Comparison of ENCODE assay signal across 11 cellular contexts in genomic region chr2:217737127-217737526, GRCh38.
"Had no signal": no experiment of that assay in that cellular context is flagged by ENCODE, and none has a peak within 500 bp of the region (broad histone marks: within the 10 kb centered on the region; RNA-seq: fewer than 3 reads in every experiment).

No MANE protein-coding gene starts in this region.

- H3K27me3 ChIP-seq: breast epithelium, ovary, upper lobe of left lung had no signal

- H3K4me1 ChIP-seq: breast epithelium had no signal

- DNase-seq: activated CD4-positive, alpha-beta memory T cell treated with anti-CD3 and anti-CD28 coated beads for 36 hours; activated CD4-positive, alpha-beta T cell treated with anti-CD3 and anti-CD28 coated beads for 1 hour; activated effector memory CD4-positive, alpha-beta T cell treated with anti-CD3 and anti-CD28 coated beads, Interleukin-2, amount 50 U/mL, for 16 hours; activated T-cell treated with anti-CD3 and anti-CD28 coated beads, Interleukin-2, amount 50 U/mL, for 4 hours; erythroblast; hippocampal formation; ovary; substantia nigra; upper lobe of left lung had no signal

- H3K4me3 ChIP-seq: breast epithelium, ovary, smooth muscle cell, upper lobe of left lung had no signal

- H3K4me2 ChIP-seq: smooth muscle cell had no signal

- H3K36me3 ChIP-seq: breast epithelium, ovary had no signal

- H3K27ac ChIP-seq: breast epithelium, ovary, upper lobe of left lung had no signal

- H3K9me3 ChIP-seq: breast epithelium, ovary, upper lobe of left lung had no signal
